In genomic region chr2:38148501-38148900, GRCh38 we compare ENCODE assay signal across 1 cellular context.
A peak's percentile ranks its signal among the peaks of the same experiment; 100 is the strongest.
TF ChIP-seq lines count a peak whose summit lies in the region.

No MANE protein-coding gene starts in this region.

TF ChIP-seq in HepG2, 621 proteins besides CTCF, POLR2A, EP300 and RAD21 (continued from another document and continues in another):
- TF ChIP-seq ZNF281 (CRISPR knock-in tag; IDR thresholded peaks at IDR 0.05; ENCODE audit: borderline replicate concordance) (peak; percentile 48; the same call in 1 of the 2 replicates), ZNF740 (CRISPR knock-in tag; IDR thresholded peaks at IDR 0.05) (no peak), CERS6 (CRISPR knock-in tag; IDR thresholded peaks at IDR 0.05) (no peak), NFAT5 (CRISPR knock-in tag; IDR thresholded peaks at IDR 0.05) (no peak), ZNF589 (CRISPR knock-in tag; conservative IDR thresholded peaks at IDR 0.05) (no peak), CBX2 (IDR thresholded peaks at IDR 0.05; ENCODE audit: low read depth, low read length) (no peak), CBX2 (CRISPR knock-in tag; IDR thresholded peaks at IDR 0.05; ENCODE audit: low read depth) (no peak), PRDM15 (CRISPR knock-in tag; IDR thresholded peaks at IDR 0.05) (no peak), ZNF530 (CRISPR knock-in tag; IDR thresholded peaks at IDR 0.05; ENCODE audit: low read depth) (no peak), ZNF790 (CRISPR knock-in tag; IDR thresholded peaks at IDR 0.05; ENCODE audit: borderline replicate concordance) (no peak), DNMT3B (CRISPR knock-in tag; conservative IDR thresholded peaks at IDR 0.05) (no peak), ZNF546 (CRISPR knock-in tag; conservative IDR thresholded peaks at IDR 0.05) (no peak), GABPB1 (CRISPR knock-in tag; IDR thresholded peaks at IDR 0.05) (peak; percentile 23; the same call in 1 of the 2 replicates), ZNF234 (CRISPR knock-in tag; conservative IDR thresholded peaks at IDR 0.05) (no peak), ISL2 (CRISPR knock-in tag; IDR thresholded peaks at IDR 0.05) (0 out of 2 replicates have a peak, but pooled peaks have one; percentile 26), CHD4 (IDR thresholded peaks at IDR 0.05; ENCODE audit: borderline replicate concordance, low read length) (no peak), RERE (CRISPR knock-in tag; IDR thresholded peaks at IDR 0.05; ENCODE audit: low read depth) (0 out of 2 replicates have a peak, but pooled peaks have one; percentile 36), HMGXB3 (CRISPR knock-in tag; IDR thresholded peaks at IDR 0.05; ENCODE audit: borderline replicate concordance) (peak; percentile 72; the same call in 1 of the 2 replicates), SMARCC2 (IDR thresholded peaks at IDR 0.05) (no peak), REPIN1 (CRISPR knock-in tag; IDR thresholded peaks at IDR 0.05; ENCODE audit: borderline replicate concordance, low read depth) (peak; percentile 66; the same call in 1 of the 2 replicates), SMC3 (IDR thresholded peaks at IDR 0.05; ENCODE audit: low read length) (no peak; the same call in 1 of the 2 replicates), CENPX (CRISPR knock-in tag; IDR thresholded peaks at IDR 0.05) (no peak), ZFP91 (CRISPR knock-in tag; IDR thresholded peaks at IDR 0.05; ENCODE audit: borderline replicate concordance) (no peak), E2F2 (CRISPR knock-in tag; IDR thresholded peaks at IDR 0.05; ENCODE audit: borderline replicate concordance) (no peak)
